Comparison of ENCODE assay signal across 13 cellular contexts in genomic region chr17:65554568-65555223, GRCh38. TPM values are rescaled to one million over a fixed set of nuclear protein-coding genes. Genes with fewer than 3 reads are reported as not detected.
DNase-seq lines count a peak whose midpoint lies in the region; ATAC-seq and TF ChIP-seq lines count a peak whose summit lies in the region.
"Had no signal": no experiment of that assay in that cellular context is flagged by ENCODE, and none has a peak within 500 bp of the region (broad histone marks: within the 10 kb centered on the region; RNA-seq: fewer than 3 reads in every experiment).

No MANE protein-coding gene starts in this region.

- no peaks in the 10 kb centered on the region for H3K9me3 ChIP-seq in transverse colon
- H3K9me3 ChIP-seq: breast epithelium, MG63, pancreas had no signal

- DNase-seq in DMS 273 (lab: John Stamatoyannopoulos, UW; ENCODE audit: unreplicated experiment) (peak; percentile 13), DMS 273 treated with DMSO at 0.1 percent for 48 hours (lab: John Stamatoyannopoulos, UW) (no peak), astrocyte of the spinal cord (ENCODE audit: low read depth, low spot score) (peak; percentile 35), transverse colon (peak; percentile 37)
- no peak for DNase-seq in activated effector memory CD4-positive, alpha-beta T cell treated with anti-CD3 and anti-CD28 coated beads, Interleukin-2, amount 50 U/mL, for 16 hours
- DNase-seq: activated CD4-positive, alpha-beta T cell treated with anti-CD3 and anti-CD28 coated beads, Interleukin-2, amount 10 ng/mL, durations not matched to agents 7 days and 5 days; MG63 had no signal

- no peak for TF ChIP-seq POLR2A in transverse colon (IDR thresholded peaks at IDR 0.05)

- H3K4me1 ChIP-seq in transverse colon = peaks cover 4 to 53% (median 23%) of the 10 kb centered on the region in 4 donors

- H3K4me3 ChIP-seq in astrocyte of the spinal cord (ENCODE audit: low read depth, low read length) = no peak overlapping the region
- peak overlapping the region in 2 of 4 donors; percentile 7 to 21 for H3K4me3 ChIP-seq in transverse colon
- H3K4me3 ChIP-seq: breast epithelium, MG63, pancreas had no signal

- TF ChIP-seq CTCF in astrocyte of the spinal cord (IDR thresholded peaks at IDR 0.05; ENCODE audit: low read depth, low read length) (peak; percentile 20), transverse colon (IDR thresholded peaks at IDR 0.05) (peak in 3 of 5 experiments; percentile 11 to 31 (median 27))

- ATAC-seq in GM21576 (IDR thresholded peaks at IDR 0.05; ENCODE audit: unreplicated experiment) = no peak
- no peak for ATAC-seq in GM18870 (IDR thresholded peaks at IDR 0.05; ENCODE audit: unreplicated experiment)
- ATAC-seq: pancreas had no signal

- in situ Hi-C loops in astrocyte of the spinal cord (cut with HindIII; ENCODE audit: low sequenced_read_pairs) = no loop called here
- in situ Hi-C loops in transverse colon (cut with MboI; ENCODE audit: low pct_ligation_motif_present in 1 of 4, low pct_unique_long_range_greater_than_20kb in 1 of 4, low sequenced_read_pairs in 3 of 4) = loop anchor here (10.0 to 25.0 kb wide), 6 partner anchors 140 to 608 kb away; no protein-coding TSS in a partner anchor

- peak; percentile 35 for TF ChIP-seq EP300 in transverse colon (IDR thresholded peaks at IDR 0.05; ENCODE audit: low read depth)

- H3K27me3 ChIP-seq in layer of hippocampus (ENCODE audit: control insufficient read depth, insufficient read depth, low read length) (no peaks in the 10 kb centered on the region), transverse colon (no peaks in the 10 kb centered on the region)
- H3K27me3 ChIP-seq: breast epithelium, MG63, pancreas had no signal

- intact Hi-C loops in transverse colon (cut with DNase I; ENCODE audit: low total_unique reads) = no loop called here

- H3K36me3 ChIP-seq in transverse colon = no peaks in the 10 kb centered on the region
- H3K36me3 ChIP-seq: breast epithelium, pancreas had no signal

- 22 to 24% methylated on average over 4 to 18 of the region's 18 CpGs for WGBS in transverse colon (ENCODE audit: low coverage in 1 of 2), 2 donors

- H3K27ac ChIP-seq in layer of hippocampus (ENCODE audit: low read depth, low read length) (peak overlapping the region; percentile 16), transverse colon (no peak overlapping the region)
- H3K27ac ChIP-seq: 22Rv1, pancreas had no signal

RNA-seq across cellular contexts. Expression of gene AXIN2, which starts 6.8 kb away (rescaled TPM):
- 10 to 100 TPM; 17.6 to 87.6 (median 23.8) TPM for total RNA-seq in transverse colon

Comparison
In these comparisons a context has a peak if more than half of its experiments do, and no peak if none do; other contexts are left out.
1. DNase-seq: peak in DMS 273 (single experiment), astrocyte of the spinal cord (single experiment) and transverse colon (single experiment); none in DMS 273 treated with DMSO at 0.1 percent for 48 hours (single experiment) and activated effector memory CD4-positive, alpha-beta T cell treated with anti-CD3 and anti-CD28 coated beads, Interleukin-2, amount 50 U/mL, for 16 hours (single experiment).